ENCODE assay signal across 22 cellular contexts in the genomic region with DNA sequence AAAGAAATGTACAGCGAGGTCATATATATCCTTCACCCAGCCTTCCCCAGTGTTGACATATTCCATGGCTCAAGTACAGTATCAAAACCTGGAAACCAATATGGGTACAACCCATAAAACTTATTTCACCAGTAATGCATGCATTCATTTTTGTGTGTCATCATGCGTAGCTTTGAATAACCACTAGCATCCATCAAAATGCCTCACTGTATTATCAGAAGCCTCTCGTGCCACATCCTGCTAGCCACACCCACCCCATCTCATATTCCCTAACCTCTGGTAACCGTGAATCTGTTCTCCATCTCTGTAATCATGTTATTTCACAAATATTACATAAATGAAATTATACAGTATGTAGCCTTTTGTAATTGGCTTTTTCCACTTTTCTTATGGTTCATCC.
"Had no signal": no experiment of that assay in that cellular context is flagged by ENCODE, and none has a peak within 500 bp of the region (broad histone marks: within the 10 kb centered on the region; RNA-seq: fewer than 3 reads in every experiment).

No MANE protein-coding gene starts in this region.

- ATAC-seq: activated CD8-positive, alpha-beta memory T cell treated with anti-CD3 and anti-CD28 coated beads, Interleukin-2, amount 10 ng/mL, durations not matched to agents 7 days and 5 days; activated naive CD4-positive, alpha-beta T cell treated with anti-CD3 and anti-CD28 coated beads, Interleukin-2, amount 50 U/mL, for 72 hours; activated naive CD8-positive, alpha-beta T cell treated with anti-CD3 and anti-CD28 coated beads, Interleukin-2, amount 50 U/mL, for 24 hours; Right ventricle myocardium inferior; WTC11 had no signal

- H3K27ac ChIP-seq: SK-N-MC had no signal

- H3K4me3 ChIP-seq: SK-N-MC had no signal

- DNase-seq: activated CD4-positive, alpha-beta T cell treated with anti-CD3 and anti-CD28 coated beads for 48 hours; activated CD4-positive, alpha-beta T cell treated with anti-CD3 and anti-CD28 coated beads, Interleukin-2, amount 50 U/mL, for 48 hours; activated CD4-positive, CD25-positive, alpha-beta regulatory T cell treated with anti-CD3 and anti-CD28 coated beads, Interleukin-2, amount 50 U/mL, for 72 hours; activated CD8-positive, alpha-beta memory T cell treated with anti-CD3 and anti-CD28 coated beads, Interleukin-2, amount 10 ng/mL, durations not matched to agents 7 days and 5 days; activated effector memory CD4-positive, alpha-beta T cell treated with Interleukin-2 at 50 U/mL for 16 hours; activated naive CD4-positive, alpha-beta T cell treated with Interleukin-2 at 50 U/mL for 16 hours; activated naive CD8-positive, alpha-beta T cell treated with anti-CD3 and anti-CD28 coated beads, Interleukin-2, amount 50 U/mL, for 24 hours; activated T-cell treated with anti-CD3 and anti-CD28 coated beads, Interleukin-2, amount 50 U/mL, for 24 hours; amygdala; KG1; NCI-H1092; NCI-H1417 treated with DMSO at 0.1 percent for 48 hours; NCI-H1694; NCI-H2029; NCI-H510A treated with DMSO at 0.1 percent for 48 hours; NCI-H69; SW 1271 had no signal

- FAIRE-seq: astrocyte had no signal
